ENCODE assay signal across 8 cellular contexts in the genomic region with DNA sequence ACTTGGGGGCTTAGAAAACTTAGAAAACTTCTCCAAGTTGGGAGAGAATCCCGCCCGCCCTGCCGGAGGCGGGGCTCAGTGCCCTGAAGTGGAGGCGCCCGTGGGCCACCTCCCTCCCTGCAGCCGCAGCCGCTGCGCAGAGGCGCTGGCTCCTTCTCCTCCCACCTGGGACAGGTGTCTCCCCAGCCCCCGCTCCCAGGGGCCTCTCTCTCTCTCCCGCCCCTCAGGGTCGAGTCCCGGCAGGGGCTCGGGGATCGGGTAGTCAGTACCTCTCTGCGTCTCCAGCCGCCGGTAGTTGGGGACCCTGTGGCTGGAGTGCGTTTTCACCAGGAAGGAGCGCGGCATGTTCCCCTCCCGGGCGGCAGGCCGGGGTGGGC. TPM values are rescaled to one million over a fixed set of nuclear protein-coding genes. Genes with fewer than 3 reads are reported as not detected.
A peak's percentile ranks its signal among the peaks of the same experiment; 100 is the strongest.
DNase-seq lines count a peak whose midpoint lies in the region; ATAC-seq and TF ChIP-seq lines count a peak whose summit lies in the region.

No MANE protein-coding gene starts in this region.

- no peaks in the 10 kb centered on the region for H3K27me3 Mint-ChIP-seq in activated T-cell treated with anti-CD3 and anti-CD28 coated beads, Interleukin-2, amount 50 U/mL, for 24 hours

- H3K27ac ChIP-seq in gastroesophageal sphincter: peak overlapping the region in 1 of 4 donors; percentile 2

- no peaks in the 10 kb centered on the region for H3K36me3 Mint-ChIP-seq in activated T-cell treated with anti-CD3 and anti-CD28 coated beads, Interleukin-2, amount 50 U/mL, for 24 hours (ENCODE audit: low read depth)

- peak overlapping the region; percentile 79 for H3K4me3 Mint-ChIP-seq in activated T-cell treated with anti-CD3 and anti-CD28 coated beads, Interleukin-2, amount 50 U/mL, for 24 hours

- H3K9me3 ChIP-seq in gastroesophageal sphincter: no peaks in the 10 kb centered on the region

- peak overlapping the region; percentile 44 for H3K27ac Mint-ChIP-seq in activated T-cell treated with anti-CD3 and anti-CD28 coated beads, Interleukin-2, amount 50 U/mL, for 24 hours

- TF ChIP-seq EP300 in gastroesophageal sphincter (IDR thresholded peaks at IDR 0.05): no peak

- intact Hi-C loops in sciatic nerve (cut with DNase I): no loop called here

- TF ChIP-seq CTCF in gastroesophageal sphincter (IDR thresholded peaks at IDR 0.05): no peak

- peak overlapping the region; percentile 21 to 53 for H3K4me3 ChIP-seq in gastroesophageal sphincter

- H3K9me3 Mint-ChIP-seq in activated T-cell treated with anti-CD3 and anti-CD28 coated beads, Interleukin-2, amount 50 U/mL, for 24 hours: no peaks in the 10 kb centered on the region

- WGBS in gastroesophageal sphincter (ENCODE audit: low coverage in 1 of 2), 2 donors: no CpG with 5 or more reads among the region's 25 CpGs

- ATAC-seq in HG03469 (IDR thresholded peaks at IDR 0.05; ENCODE audit: unreplicated experiment) (peak; percentile 7), gastroesophageal sphincter (peak; percentile 6), sciatic nerve (peak; percentile 7), GM21381 (IDR thresholded peaks at IDR 0.05; ENCODE audit: unreplicated experiment) (no peak)

- peaks cover 51% of the 10 kb centered on the region for H3K4me1 Mint-ChIP-seq in activated T-cell treated with anti-CD3 and anti-CD28 coated beads, Interleukin-2, amount 50 U/mL, for 24 hours (ENCODE audit: low read depth)

- H3K36me3 ChIP-seq in gastroesophageal sphincter: no peaks in the 10 kb centered on the region

- TF ChIP-seq POLR2A in gastroesophageal sphincter (IDR thresholded peaks at IDR 0.05): no peak

- peaks cover 0 to 32% (median 10%) of the 10 kb centered on the region in 3 donors for H3K4me1 ChIP-seq in gastroesophageal sphincter

- H3K27me3 ChIP-seq in gastroesophageal sphincter: peaks cover 100% of the 10 kb centered on the region

- no peak for DNase-seq in activated T-cell treated with anti-CD3 and anti-CD28 coated beads, Interleukin-2, amount 50 U/mL, for 24 hours
- DNase-seq in activated T-cell treated with anti-CD3 and anti-CD28 coated beads for 4 hours: no peak
- DNase-seq in activated CD4-positive, alpha-beta T cell treated with anti-CD3 and anti-CD28 coated beads, Interleukin-2, amount 50 U/mL, for 1 hour: peak; percentile 38
- DNase-seq in sciatic nerve (ENCODE audit: low spot score): no peak
- DNase-seq in D341Med (ENCODE audit: low spot score): no peak

RNA-seq across cellular contexts. Expression of gene SNAI3, which starts 0.3 kb away (rescaled TPM):
- 1 to 10 TPM in 2 of 4 donors, under 1 TPM in 1, not detected in 1; 0.39 to 1.7 (median 1.1) TPM for total RNA-seq in gastroesophageal sphincter
- 0.53 TPM for total RNA-seq in sciatic nerve

RNA-seq across cellular contexts. Expression of gene RNF166, which starts 20.2 kb away (rescaled TPM):
- 10 to 100 TPM; 19.5 to 27.8 (median 22.3) TPM for total RNA-seq in gastroesophageal sphincter
- total RNA-seq in sciatic nerve: 28.6 TPM

RNA-seq across cellular contexts. Expression of gene CTU2, which starts 20.3 kb away (rescaled TPM):
- total RNA-seq in gastroesophageal sphincter (10 to 100 TPM in 2 of 4 donors, 1 to 10 TPM in 2; 6.0 to 19.9 (median 10.7) TPM), sciatic nerve (20.6 TPM)

RNA-seq across cellular contexts. Expression of gene MVD, which starts 23.2 kb away (rescaled TPM):
- total RNA-seq in gastroesophageal sphincter (10 to 100 TPM; 21.3 to 30.3 (median 26.6) TPM), sciatic nerve (64.4 TPM)

RNA-seq across cellular contexts. Expression of gene CYBA, which starts 35.2 kb away (rescaled TPM):
- total RNA-seq in gastroesophageal sphincter: 100 to 1,000 TPM in 1 of 4 donors, 10 to 100 TPM in 3; 19.9 to 135 (median 79.1) TPM
- 87.4 TPM for total RNA-seq in sciatic nerve
